Comparison of ENCODE assay signal across 8 cellular contexts in the genomic region with DNA sequence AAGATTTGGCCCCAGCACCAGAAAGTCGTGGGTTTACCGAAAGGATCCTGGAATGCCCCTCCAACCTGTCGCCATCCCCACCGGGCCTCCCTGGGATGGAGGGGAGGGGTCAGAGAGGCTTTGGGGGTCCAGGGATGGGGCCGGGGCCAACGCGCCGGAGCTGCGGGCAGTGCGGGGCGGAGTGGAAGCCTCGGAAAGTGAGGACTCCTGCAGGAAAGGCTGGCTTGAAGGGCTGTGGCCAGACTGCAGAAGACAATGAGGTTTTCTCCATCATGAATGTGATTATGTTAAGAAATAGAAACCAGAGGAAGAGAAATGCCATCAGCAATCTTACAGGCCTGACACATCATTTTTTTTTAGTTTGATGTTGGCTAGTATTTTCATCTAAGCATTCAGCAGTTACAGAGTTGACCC. TPM values are rescaled to one million over a fixed set of nuclear protein-coding genes. Genes with fewer than 3 reads are reported as not detected.
DNase-seq lines count a peak whose midpoint lies in the region; ATAC-seq, FAIRE-seq and TF ChIP-seq lines count a peak whose summit lies in the region.

No MANE protein-coding gene starts in this region.

- peak overlapping the region; percentile 96 for H3K9ac ChIP-seq in astrocyte (ENCODE audit: low read length)
- peak overlapping the region; percentile 97 for H3K9ac ChIP-seq in rectal smooth muscle tissue (ENCODE audit: low read length)

- H3K9me2 ChIP-seq in OCI-LY7 (ENCODE audit: insufficient read depth, low read length), result no peaks in the 10 kb centered on the region

- H3K4me1 Mint-ChIP-seq in astrocyte (ENCODE audit: low read depth, unreplicated experiment), result peaks cover 19% of the 10 kb centered on the region

- peak; percentile 43 for DNase-seq in AG10803 (ENCODE audit: low read depth)
- DNase-seq in OCI-LY7 (ENCODE audit: low spot score), result peak; percentile 45
- peak; percentile 30 for DNase-seq in astrocyte (ENCODE audit: low read depth)
- DNase-seq in hippocampal formation (lab: John Stamatoyannopoulos, UW), result peak; percentile 27 to 32
- no peak for DNase-seq in NCI-H774 (lab: John Stamatoyannopoulos, UW)

- TF ChIP-seq CTCF in AG10803 (conservative IDR thresholded peaks at IDR 0.05; ENCODE audit: low read length) (no peak), OCI-LY7 (conservative IDR thresholded peaks at IDR 0.05; ENCODE audit: low read length) (no peak), astrocyte (IDR thresholded peaks at IDR 0.05; ENCODE audit: insufficient read depth, low read depth, low read length) (no peak)

- CTCF ChIA-PET in OCI-LY7 (lab: Charles Lee; ENCODE audit: unreplicated experiment), result interaction anchor here (0.6 kb wide), 1 partner anchor 381 kb away, joined by 3 read pairs; no protein-coding TSS in a partner anchor

- H3K4me1 ChIP-seq in OCI-LY7 (ENCODE audit: insufficient read depth, low read length, poor library complexity, severe bottlenecking) (peaks cover 23% of the 10 kb centered on the region), astrocyte (ENCODE audit: insufficient read depth, low read length) (peaks cover 9% of the 10 kb centered on the region), rectal smooth muscle tissue (ENCODE audit: control insufficient read depth, insufficient read depth, low read length) (no peaks in the 10 kb centered on the region)

- POLR2A ChIA-PET in OCI-LY7 (lab: Charles Lee), result interaction anchor here (0.5 to 3.3 kb wide), 8 partner anchors 12 to 122 kb away, joined by 3 to 14 read pairs (median 5); a partner anchor contains a TSS

- H3K36me3 ChIP-seq in OCI-LY7 (ENCODE audit: insufficient read depth, low read length) (peaks cover 24% of the 10 kb centered on the region), astrocyte (ENCODE audit: insufficient read depth, low read length) (peaks cover 2% of the 10 kb centered on the region), rectal smooth muscle tissue (ENCODE audit: control insufficient read depth, insufficient read depth, low read length) (peaks cover 2% of the 10 kb centered on the region)

- BruUV-seq in OCI-LY7 (replicated peaks; lab: Mats Ljungman, UMichigan), result no TSS peak

- no peaks in the 10 kb centered on the region for H3K9me3 ChIP-seq in OCI-LY7 (ENCODE audit: low read length)
- H3K9me3 ChIP-seq in astrocyte (ENCODE audit: insufficient read depth, low read depth, low read length), result no peaks in the 10 kb centered on the region

- H3K27ac Mint-ChIP-seq in astrocyte (ENCODE audit: unreplicated experiment), result peak overlapping the region; percentile 59

- no peak for TF ChIP-seq POLR2A in GM18505 (IDR thresholded peaks at IDR 0.05; ENCODE audit: borderline replicate concordance, extremely low read depth, insufficient read depth, insufficient read length)

- H3K79me2 ChIP-seq in OCI-LY7 (ENCODE audit: insufficient read depth, low read depth, low read length) (peaks cover 61% of the 10 kb centered on the region), astrocyte (ENCODE audit: insufficient read depth, low read length) (peaks cover 57% of the 10 kb centered on the region)

- peaks cover 25% of the 10 kb centered on the region for H4K20me1 ChIP-seq in OCI-LY7 (ENCODE audit: insufficient read depth, low read length)
- H4K20me1 ChIP-seq in astrocyte (ENCODE audit: insufficient read depth, low read length), result peaks cover 45% of the 10 kb centered on the region

- H3K4me3 ChIP-seq in AG10803 (ENCODE audit: low read length), result peak overlapping the region; percentile 91
- H3K4me3 ChIP-seq in OCI-LY7 (ENCODE audit: low read depth, low read length, poor library complexity, severe bottlenecking), result peak overlapping the region; percentile 96
- H3K4me3 ChIP-seq in astrocyte (ENCODE audit: insufficient read depth, low read depth, low read length), result peak overlapping the region; percentile 93
- H3K4me3 ChIP-seq in rectal smooth muscle tissue (ENCODE audit: low read length), result peak overlapping the region; percentile 78

- ATAC-seq in GM18505 (IDR thresholded peaks at IDR 0.05; ENCODE audit: unreplicated experiment) (peak; percentile 20), HG03039 (IDR thresholded peaks at IDR 0.05; ENCODE audit: unreplicated experiment) (peak; percentile 9)

- H3K4me3 Mint-ChIP-seq in astrocyte (ENCODE audit: unreplicated experiment), result peak overlapping the region; percentile 94

- H3K4me2 ChIP-seq in OCI-LY7 (ENCODE audit: low read length) (peak overlapping the region; percentile 88), astrocyte (ENCODE audit: low read length) (peak overlapping the region; percentile 93)

- intact Hi-C loops in OCI-LY7 (cut with micrococcal nuclease; ENCODE audit: unreplicated experiment), result loop anchor here (1.0 to 2.0 kb wide), 2 partner anchors 106 to 143 kb away; a partner anchor contains a TSS

- no peaks in the 10 kb centered on the region for H3K27me3 Mint-ChIP-seq in astrocyte (ENCODE audit: low read depth, unreplicated experiment)

- no peak for FAIRE-seq in astrocyte (lab: Jason Lieb, UNC)

- peak overlapping the region; percentile 36; the same call in 1 of the 2 replicates for H2AFZ ChIP-seq in OCI-LY7 (ENCODE audit: low read length)
- peak overlapping the region; percentile 94 for H2AFZ ChIP-seq in astrocyte (ENCODE audit: low read depth, low read length)

- H3K27me3 ChIP-seq in astrocyte (ENCODE audit: insufficient read depth, low read length) (no peaks in the 10 kb centered on the region), rectal smooth muscle tissue (ENCODE audit: control insufficient read depth, insufficient read depth, low read length) (no peaks in the 10 kb centered on the region)

- H3K9me3 Mint-ChIP-seq in astrocyte (ENCODE audit: unreplicated experiment), result no peaks in the 10 kb centered on the region

- peak overlapping the region; percentile 83 for H3K27ac ChIP-seq in OCI-LY7 (ENCODE audit: low read depth, low read length, poor library complexity, severe bottlenecking)
- H3K27ac ChIP-seq in astrocyte (ENCODE audit: low read depth, low read length), result peak overlapping the region; percentile 84
- H3K27ac ChIP-seq in rectal smooth muscle tissue (ENCODE audit: low read depth, low read length), result peak overlapping the region; percentile 71

- peaks cover 3% of the 10 kb centered on the region for H3K36me3 Mint-ChIP-seq in astrocyte (ENCODE audit: low read depth, unreplicated experiment)

RNA-seq across cellular contexts. Expression of a gene that starts 0.7 kb away (rescaled TPM):
- 50.7 and 68.2 TPM in 2 replicates for total RNA-seq in OCI-LY7 (2014; rRNA removed; shearing (Covaris generic))
- total RNA-seq in OCI-LY7 (2022) (72.2 and 77.2 TPM in 2 replicates), astrocyte (39.9 and 45.3 TPM in 2 replicates)
